In the genomic region with DNA sequence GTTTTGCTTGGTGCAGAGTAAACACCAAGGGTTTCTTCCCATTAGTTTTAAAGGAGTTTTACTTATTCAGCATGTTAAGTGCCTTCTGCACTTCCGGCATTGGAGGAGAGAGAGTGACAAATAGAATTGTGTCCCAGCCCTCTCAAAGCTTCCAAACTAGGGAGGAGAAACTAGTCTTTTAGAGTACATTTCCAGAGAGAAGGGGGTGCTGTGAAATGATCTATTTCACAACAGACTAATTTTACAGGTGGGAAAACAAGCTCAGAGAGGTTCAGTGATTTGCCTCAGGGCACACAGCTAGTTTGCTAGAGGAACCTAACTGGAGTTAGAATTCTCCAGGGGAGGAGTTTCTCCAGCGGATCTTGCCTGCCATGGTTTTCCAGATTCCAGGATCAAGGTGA, we compare ENCODE assay signal across 1 cellular context.
A peak's percentile ranks its signal among the peaks of the same experiment; 100 is the strongest.
TF ChIP-seq lines count a peak whose summit lies in the region.

No MANE protein-coding gene starts in this region.

TF ChIP-seq in K562, 482 proteins besides CTCF, POLR2A, EP300 and RAD21:
- TF ChIP-seq, protein P1, sequence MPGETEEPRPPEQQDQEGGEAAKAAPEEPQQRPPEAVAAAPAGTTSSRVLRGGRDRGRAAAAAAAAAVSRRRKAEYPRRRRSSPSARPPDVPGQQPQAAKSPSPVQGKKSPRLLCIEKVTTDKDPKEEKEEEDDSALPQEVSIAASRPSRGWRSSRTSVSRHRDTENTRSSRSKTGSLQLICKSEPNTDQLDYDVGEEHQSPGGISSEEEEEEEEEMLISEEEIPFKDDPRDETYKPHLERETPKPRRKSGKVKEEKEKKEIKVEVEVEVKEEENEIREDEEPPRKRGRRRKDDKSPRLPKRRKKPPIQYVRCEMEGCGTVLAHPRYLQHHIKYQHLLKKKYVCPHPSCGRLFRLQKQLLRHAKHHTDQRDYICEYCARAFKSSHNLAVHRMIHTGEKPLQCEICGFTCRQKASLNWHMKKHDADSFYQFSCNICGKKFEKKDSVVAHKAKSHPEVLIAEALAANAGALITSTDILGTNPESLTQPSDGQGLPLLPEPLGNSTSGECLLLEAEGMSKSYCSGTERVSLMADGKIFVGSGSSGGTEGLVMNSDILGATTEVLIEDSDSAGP (CRISPR knock-in tag; IDR thresholded peaks at IDR 0.05): no peak
- TF ChIP-seq CCNT2 (IDR thresholded peaks at IDR 0.05; ENCODE audit: borderline replicate concordance, extremely low read depth, insufficient read length, low read depth, low read length): no peak
- TF ChIP-seq ZFP36 (IDR thresholded peaks at IDR 0.05; ENCODE audit: low read depth, low read length, partially characterized antibody): peak; percentile 70
- TF ChIP-seq ZNF589 (CRISPR knock-in tag; IDR thresholded peaks at IDR 0.05; ENCODE audit: low read depth): no peak
- peak; percentile 55 for TF ChIP-seq RBM25 (IDR thresholded peaks at IDR 0.05; ENCODE audit: low read depth, low read length, severe bottlenecking)
- 0 out of 2 replicates have a peak, but pooled peaks have one; percentile 43 for TF ChIP-seq SMARCA5 (IDR thresholded peaks at IDR 0.05)
- 0 out of 2 replicates have a peak, but pooled peaks have one; percentile 10 for TF ChIP-seq SMARCA4 (IDR thresholded peaks at IDR 0.05)
- no peak for TF ChIP-seq PYGO2 (tag; IDR thresholded peaks at IDR 0.05)
- peak; percentile 18 to 29; a peak in 2 of 4 replicates for TF ChIP-seq KDM1A (IDR thresholded peaks at IDR 0.05)
- TF ChIP-seq KLF13 (tag; IDR thresholded peaks at IDR 0.05; ENCODE audit: borderline replicate concordance, low read depth): no peak
- no peak for TF ChIP-seq ELF4 (CRISPR knock-in tag; IDR thresholded peaks at IDR 0.05)
- TF ChIP-seq BCOR (IDR thresholded peaks at IDR 0.05): peak; percentile 51; the same call in 1 of the 2 replicates
- peak; percentile 32; the same call in 1 of the 2 replicates for TF ChIP-seq C11orf30 (IDR thresholded peaks at IDR 0.05; ENCODE audit: low read depth)
- TF ChIP-seq CBFA2T2 (conservative IDR thresholded peaks at IDR 0.05): no peak
